Comparison of ENCODE assay signal across 28 cellular contexts in genomic region chr5:137105351-137105750, GRCh38.
"Had no signal": no experiment of that assay in that cellular context is flagged by ENCODE, and none has a peak within 500 bp of the region (broad histone marks: within the 10 kb centered on the region; RNA-seq: fewer than 3 reads in every experiment).

No MANE protein-coding gene starts in this region.

- H3K9me3 ChIP-seq: stomach, suprapubic skin, testis, thoracic aorta, thyroid gland, tibial artery, tibial nerve, transverse colon, upper lobe of left lung, upper lobe of right lung, uterus, vagina had no signal

- H3K4me1 Mint-ChIP-seq: stimulated activated effector memory CD8-positive, alpha-beta T cell treated with anti-CD3 and anti-CD28 coated beads, Interleukin-12 subunit alpha, Interleukin-12 subunit beta, amount 100 ng/mL, for 72 hours; stimulated activated memory B cell treated with anti-CD40 and anti-IgM and Interleukin-4, amounts not matched to agents 10 μg/mL and 1 μg/mL and 100 μg/mL, for 72 hours; stimulated activated naive B cell treated with anti-CD40 and anti-IgM and Interleukin-4, amounts not matched to agents 10 μg/mL and 1 μg/mL and 100 μg/mL, for 72 hours; stimulated activated naive CD8-positive, alpha-beta T cell treated with anti-CD3 and anti-CD28 coated beads, Interleukin-15, amount 100 ng/mL, for 72 hours had no signal

- H3K9me3 Mint-ChIP-seq: stimulated activated memory B cell treated with anti-CD40 and anti-IgM and Interleukin-4, amounts not matched to agents 10 μg/mL and 1 μg/mL and 100 μg/mL, for 72 hours; stimulated activated naive B cell treated with anti-CD40 and anti-IgM and Interleukin-4, amounts not matched to agents 10 μg/mL and 1 μg/mL and 100 μg/mL, for 72 hours; stimulated activated naive CD8-positive, alpha-beta T cell treated with anti-CD3 and anti-CD28 coated beads, Interleukin-15, amount 100 ng/mL, for 72 hours; stimulated activated naive CD8-positive, alpha-beta T cell treated with anti-CD3 and anti-CD28 coated beads, Interleukin-15, Interleukin-2, amounts not matched to agents 100 ng/mL and 50 ng/mL, for 24 hours; type B pancreatic cell had no signal

- H3K36me3 Mint-ChIP-seq: stimulated activated effector memory CD8-positive, alpha-beta T cell treated with anti-CD3 and anti-CD28 coated beads, Interleukin-12 subunit alpha, Interleukin-12 subunit beta, amount 100 ng/mL, for 72 hours; stimulated activated memory B cell treated with anti-CD40 and anti-IgM and Interleukin-4, amounts not matched to agents 10 μg/mL and 1 μg/mL and 100 μg/mL, for 72 hours; stimulated activated naive B cell treated with anti-CD40 and anti-IgM and Interleukin-4, amounts not matched to agents 10 μg/mL and 1 μg/mL and 100 μg/mL, for 72 hours; type B pancreatic cell had no signal

- H3K36me3 ChIP-seq: stomach, suprapubic skin, thoracic aorta, thyroid gland, tibial artery, tibial nerve, transverse colon, upper lobe of left lung, upper lobe of right lung, uterus, vagina had no signal

- H3K27me3 Mint-ChIP-seq: stimulated activated memory B cell treated with anti-CD40 and anti-IgM and Interleukin-4, amounts not matched to agents 10 μg/mL and 1 μg/mL and 100 μg/mL, for 72 hours; stimulated activated naive B cell treated with anti-CD40 and anti-IgM and Interleukin-4, amounts not matched to agents 10 μg/mL and 1 μg/mL and 100 μg/mL, for 72 hours; stimulated activated naive CD8-positive, alpha-beta T cell treated with anti-CD3 and anti-CD28 coated beads, Interleukin-15, Interleukin-2, amounts not matched to agents 100 ng/mL and 50 ng/mL, for 24 hours had no signal

- DNase-seq: stimulated activated CD4-positive, alpha-beta T cell treated with anti-CD3 and anti-CD28 coated beads, Interleukin-2, amount 100 ng/mL, for 48 hours; stimulated activated CD4-positive, alpha-beta T cell treated with anti-CD3 and anti-CD28 coated beads, Interleukin-4, amount 100 ng/mL, for 1 hour; stimulated activated CD4-positive, alpha-beta T cell treated with anti-CD3 and anti-CD28 coated beads, Interleukin-4, amount 100 ng/mL, for 24 hours; stimulated activated CD4-positive, alpha-beta T cell treated with anti-CD3 and anti-CD28 coated beads, Interleukin-4, amount 100 ng/mL, for 4 hours; stimulated activated CD8-positive, alpha-beta memory T cell treated with anti-CD3 and anti-CD28 coated beads, Interleukin-4, amount 100 ng/mL, for 48 hours; stimulated activated naive B cell treated with anti-CD40 and anti-IgM and Interleukin-4, amounts not matched to agents 10 μg/mL and 1 μg/mL and 100 μg/mL, for 72 hours; stimulated activated naive CD4-positive, alpha-beta T cell; stimulated activated naive CD4-positive, alpha-beta T cell treated with Interleukin-2 at 50 U/mL for 16 hours; stimulated activated naive CD8-positive, alpha-beta T cell treated with anti-CD3 and anti-CD28 coated beads, Interleukin-15, amount 100 ng/mL, for 72 hours; stimulated activated naive CD8-positive, alpha-beta T cell treated with anti-CD3 and anti-CD28 coated beads, Interleukin-15, Interleukin-2, amounts not matched to agents 100 U/mL and 50 U/mL, for 24 hours; stomach; substantia nigra; testis; thyroid gland; transverse colon; trophoblast cell; upper lobe of left lung; upper lobe of right lung; uterus had no signal

- H3K4me1 ChIP-seq: stomach, suprapubic skin, thyroid gland, tibial artery, tibial nerve, transverse colon, upper lobe of left lung, upper lobe of right lung, uterus had no signal

- H3K27ac ChIP-seq: stomach, suprapubic skin, thoracic aorta, thyroid gland, tibial artery, tibial nerve, transverse colon, upper lobe of left lung, upper lobe of right lung, uterus, vagina had no signal

- H3K27ac Mint-ChIP-seq: stimulated activated effector memory CD8-positive, alpha-beta T cell treated with anti-CD3 and anti-CD28 coated beads, Interleukin-12 subunit alpha, Interleukin-12 subunit beta, amount 100 ng/mL, for 72 hours; stimulated activated memory B cell treated with anti-CD40 and anti-IgM and Interleukin-4, amounts not matched to agents 10 μg/mL and 1 μg/mL and 100 μg/mL, for 72 hours; stimulated activated naive B cell treated with anti-CD40 and anti-IgM and Interleukin-4, amounts not matched to agents 10 μg/mL and 1 μg/mL and 100 μg/mL, for 72 hours; stimulated activated naive CD8-positive, alpha-beta T cell treated with anti-CD3 and anti-CD28 coated beads, Interleukin-15, Interleukin-2, amounts not matched to agents 100 ng/mL and 50 ng/mL, for 24 hours; type B pancreatic cell had no signal

- ATAC-seq: stimulated activated memory B cell treated with anti-CD40 and anti-IgM and Interleukin-4, amounts not matched to agents 10 μg/mL and 1 μg/mL and 100 μg/mL, for 72 hours; stimulated activated naive B cell treated with anti-CD40 and anti-IgM and Interleukin-4, amounts not matched to agents 10 μg/mL and 1 μg/mL and 100 μg/mL, for 72 hours; stimulated activated naive CD8-positive, alpha-beta T cell treated with anti-CD3 and anti-CD28 coated beads, Interleukin-15, amount 100 ng/mL, for 72 hours; stimulated activated naive CD8-positive, alpha-beta T cell treated with anti-CD3 and anti-CD28 coated beads, Interleukin-15, Interleukin-2, amounts not matched to agents 100 U/mL and 50 U/mL, for 24 hours; upper lobe of right lung had no signal

- H3K27me3 ChIP-seq: stomach, testis, thyroid gland, tibial artery, tibial nerve, transverse colon, upper lobe of left lung, upper lobe of right lung, uterus, vagina had no signal

- H3K4me3 ChIP-seq: stomach, suprapubic skin, testis, thoracic aorta, thyroid gland, tibial artery, tibial nerve, transverse colon, upper lobe of left lung, upper lobe of right lung, uterus, vagina had no signal

- H3K4me3 Mint-ChIP-seq: stimulated activated effector memory CD8-positive, alpha-beta T cell treated with anti-CD3 and anti-CD28 coated beads, Interleukin-12 subunit alpha, Interleukin-12 subunit beta, amount 100 ng/mL, for 72 hours; stimulated activated memory B cell treated with anti-CD40 and anti-IgM and Interleukin-4, amounts not matched to agents 10 μg/mL and 1 μg/mL and 100 μg/mL, for 72 hours; stimulated activated naive B cell treated with anti-CD40 and anti-IgM and Interleukin-4, amounts not matched to agents 10 μg/mL and 1 μg/mL and 100 μg/mL, for 72 hours; stimulated activated naive CD8-positive, alpha-beta T cell treated with anti-CD3 and anti-CD28 coated beads, Interleukin-15, amount 100 ng/mL, for 72 hours; stimulated activated naive CD8-positive, alpha-beta T cell treated with anti-CD3 and anti-CD28 coated beads, Interleukin-15, Interleukin-2, amounts not matched to agents 100 ng/mL and 50 ng/mL, for 24 hours; type B pancreatic cell had no signal
